Comparison of ENCODE assay signal across 15 cellular contexts in genomic region chr11:109012996-109013395, GRCh38.
DNase-seq lines count a peak whose midpoint lies in the region; ATAC-seq and TF ChIP-seq lines count a peak whose summit lies in the region.
"Had no signal": no experiment of that assay in that cellular context is flagged by ENCODE, and none has a peak within 500 bp of the region (broad histone marks: within the 10 kb centered on the region; RNA-seq: fewer than 3 reads in every experiment).

No MANE protein-coding gene starts in this region.

- no peaks in the 10 kb centered on the region for H3K9me3 Mint-ChIP-seq in GM23338

- CTCF ChIA-PET in HEK293 (lab: Yijun Ruan, JAX), result interaction anchor here (0.6 kb wide), 1 partner anchor 851 kb away, joined by 3 read pairs; no protein-coding TSS in a partner anchor

- no peak for TF ChIP-seq EP300 in esophagus muscularis mucosa (IDR thresholded peaks at IDR 0.05)

- H3K4me1 ChIP-seq in GM23338 (ENCODE audit: insufficient read depth) (no peaks in the 10 kb centered on the region), HEK293 (ENCODE audit: control insufficient read depth, insufficient read depth, low read length) (no peaks in the 10 kb centered on the region), esophagus muscularis mucosa (no peaks in the 10 kb centered on the region), foreskin keratinocyte (no peaks in the 10 kb centered on the region)

- H4K20me1 ChIP-seq in GM23338 (replicated peaks; ENCODE audit: insufficient read depth), result no peaks in the 10 kb centered on the region

- POLR2A ChIA-PET in HEK293 (lab: Yijun Ruan, JAX), result no interaction called here

- no peak for ATAC-seq in GM23338
- ATAC-seq in foreskin keratinocyte, result no peak
- no peak for ATAC-seq in HG02678 (IDR thresholded peaks at IDR 0.05; ENCODE audit: unreplicated experiment)
- ATAC-seq in left lobe of liver, result no peak
- ATAC-seq: GM12878 had no signal

- H3K27ac ChIP-seq in GM23338 (ENCODE audit: low read depth), result no peak overlapping the region
- H3K27ac ChIP-seq in HEK293 (ENCODE audit: extremely low read depth, low read depth, low read length), result no peak overlapping the region
- no peak overlapping the region for H3K27ac ChIP-seq in esophagus muscularis mucosa (replicated peaks in 1 of 4)
- H3K27ac ChIP-seq in foreskin keratinocyte, result no peak overlapping the region
- H3K27ac ChIP-seq: GM23248 had no signal

- no peaks in the 10 kb centered on the region for H3K36me3 Mint-ChIP-seq in GM23338 (ENCODE audit: low read depth)
- H3K36me3 Mint-ChIP-seq: CD4-positive, alpha-beta memory T cell had no signal

- no peak for TF ChIP-seq POLR2A in esophagus muscularis mucosa (IDR thresholded peaks at IDR 0.05; ENCODE audit: low read depth)

- DNase-seq in GM23338 (ENCODE audit: low spot score) (no peak), cerebellar cortex (ENCODE audit: low spot score) (peak; percentile 37), esophagus muscularis mucosa (ENCODE audit: extremely low spot score) (peak; percentile 81), foreskin keratinocyte (no peak), left lobe of liver (ENCODE audit: low spot score) (no peak)
- DNase-seq: CD4-positive, alpha-beta memory T cell; COR-L47; DMS153; DND-41; GDM1; GM23248; HCEC 1CT had no signal

- no peak overlapping the region for H3K4me3 ChIP-seq in GM23338
- no peak overlapping the region for H3K4me3 ChIP-seq in HEK293 (ENCODE audit: low read depth, low read length)
- H3K4me3 ChIP-seq in esophagus muscularis mucosa, result no peak overlapping the region
- H3K4me3 ChIP-seq: GM12878, GM23248 had no signal

- no peaks in the 10 kb centered on the region for H3K79me2 ChIP-seq in GM23338 (replicated peaks; ENCODE audit: insufficient read depth)

- H3K27me3 ChIP-seq in GM23338 (ENCODE audit: insufficient read depth) (no peaks in the 10 kb centered on the region), esophagus muscularis mucosa (no peaks in the 10 kb centered on the region), foreskin keratinocyte (no peaks in the 10 kb centered on the region)

- intact Hi-C loops in esophagus muscularis mucosa (cut with DNase I), result no loop called here

- WGBS in esophagus muscularis mucosa, result 84% methylated on average over 3 of the region's 3 CpGs

- H3K27ac Mint-ChIP-seq in GM23338, result no peak overlapping the region
- H3K27ac Mint-ChIP-seq: CD4-positive, alpha-beta memory T cell had no signal

- TF ChIP-seq CTCF in GM23338 (conservative IDR thresholded peaks at IDR 0.05; ENCODE audit: low read depth in 2 of 2) (no peak), HEK293 (tag by site-specific recombination; IDR thresholded peaks at IDR 0.05) (no peak), esophagus muscularis mucosa (IDR thresholded peaks at IDR 0.05) (no peak), foreskin keratinocyte (conservative IDR thresholded peaks at IDR 0.05) (no peak)

- no peak overlapping the region for H3K4me2 ChIP-seq in GM23338

- H3K36me3 ChIP-seq in GM23338 (ENCODE audit: insufficient read depth) (no peaks in the 10 kb centered on the region), HEK293 (ENCODE audit: control insufficient read depth in 2 of 2, insufficient read depth in 1 of 2, low read length in 2 of 2) (no peaks in the 10 kb centered on the region), esophagus muscularis mucosa (no peaks in the 10 kb centered on the region)

- H3K4me3 Mint-ChIP-seq in GM23338, result no peak overlapping the region
- H3K4me3 Mint-ChIP-seq: CD4-positive, alpha-beta memory T cell had no signal

- H3K4me1 Mint-ChIP-seq in GM23338, result no peaks in the 10 kb centered on the region
- H3K4me1 Mint-ChIP-seq: CD4-positive, alpha-beta memory T cell had no signal

- no peaks in the 10 kb centered on the region for H3K27me3 Mint-ChIP-seq in GM23338 (ENCODE audit: insufficient read depth, low read depth, poor library complexity)

- H3K9me3 ChIP-seq in HEK293 (ENCODE audit: control insufficient read depth, insufficient read depth, low read depth, low read length), result no peaks in the 10 kb centered on the region
- H3K9me3 ChIP-seq in esophagus muscularis mucosa, result no peaks in the 10 kb centered on the region

- H3F3A ChIP-seq in GM23338 (replicated peaks; ENCODE audit: low read depth), result no peaks in the 10 kb centered on the region

- no peaks in the 10 kb centered on the region for H3K9me2 ChIP-seq in GM23338 (ENCODE audit: insufficient read depth)

- H2AFZ ChIP-seq in GM23338, result peak overlapping the region; percentile 76; the same call in 1 of the 2 replicates
- H2AFZ ChIP-seq: GM23248 had no signal

TF ChIP-seq in GM23338, 12 proteins besides CTCF, POLR2A, EP300 and RAD21 (continues in another document):
- TF ChIP-seq CREB1 (CRISPR knock-in tag; IDR thresholded peaks at IDR 0.05; ENCODE audit: low read depth) (no peak), REST (IDR thresholded peaks at IDR 0.05; ENCODE audit: unreplicated experiment) (no peak), ETS1 (IDR thresholded peaks at IDR 0.05) (no peak), EZH2phosphoT487 (IDR thresholded peaks at IDR 0.05; ENCODE audit: unreplicated experiment) (no peak), NANOG (IDR thresholded peaks at IDR 0.05; ENCODE audit: borderline replicate concordance) (no peak)

TF ChIP-seq in HEK293, 187 proteins besides CTCF, POLR2A, EP300 and RAD21:
- no peak for TF ChIP-seq ZNF266 (tag by site-specific recombination; IDR thresholded peaks at IDR 0.05; ENCODE audit: low read depth)
- TF ChIP-seq ZNF274 (IDR thresholded peaks at IDR 0.05; ENCODE audit: low read length), result no peak
- no peak for TF ChIP-seq ZNF274 (tag by site-specific recombination; IDR thresholded peaks at IDR 0.05; ENCODE audit: borderline replicate concordance)
- TF ChIP-seq ZNF704 (tag by site-specific recombination; IDR thresholded peaks at IDR 0.05), result no peak
- TF ChIP-seq PRDM10 (tag by site-specific recombination; IDR thresholded peaks at IDR 0.05), result peak; percentile 56; the same call in 1 of the 2 replicates
- TF ChIP-seq ZNF335 (tag by site-specific recombination; conservative IDR thresholded peaks at IDR 0.05), result no peak

Comparison
In these comparisons a context has a peak if more than half of its experiments do, and no peak if none do; other contexts are left out.
1. DNase-seq: peak in cerebellar cortex (single experiment) and esophagus muscularis mucosa (single experiment); none in GM23338 (single experiment), foreskin keratinocyte (0 of 2) and left lobe of liver (single experiment).